9 cellular contexts compared by ENCODE assay signal in the genomic region with DNA sequence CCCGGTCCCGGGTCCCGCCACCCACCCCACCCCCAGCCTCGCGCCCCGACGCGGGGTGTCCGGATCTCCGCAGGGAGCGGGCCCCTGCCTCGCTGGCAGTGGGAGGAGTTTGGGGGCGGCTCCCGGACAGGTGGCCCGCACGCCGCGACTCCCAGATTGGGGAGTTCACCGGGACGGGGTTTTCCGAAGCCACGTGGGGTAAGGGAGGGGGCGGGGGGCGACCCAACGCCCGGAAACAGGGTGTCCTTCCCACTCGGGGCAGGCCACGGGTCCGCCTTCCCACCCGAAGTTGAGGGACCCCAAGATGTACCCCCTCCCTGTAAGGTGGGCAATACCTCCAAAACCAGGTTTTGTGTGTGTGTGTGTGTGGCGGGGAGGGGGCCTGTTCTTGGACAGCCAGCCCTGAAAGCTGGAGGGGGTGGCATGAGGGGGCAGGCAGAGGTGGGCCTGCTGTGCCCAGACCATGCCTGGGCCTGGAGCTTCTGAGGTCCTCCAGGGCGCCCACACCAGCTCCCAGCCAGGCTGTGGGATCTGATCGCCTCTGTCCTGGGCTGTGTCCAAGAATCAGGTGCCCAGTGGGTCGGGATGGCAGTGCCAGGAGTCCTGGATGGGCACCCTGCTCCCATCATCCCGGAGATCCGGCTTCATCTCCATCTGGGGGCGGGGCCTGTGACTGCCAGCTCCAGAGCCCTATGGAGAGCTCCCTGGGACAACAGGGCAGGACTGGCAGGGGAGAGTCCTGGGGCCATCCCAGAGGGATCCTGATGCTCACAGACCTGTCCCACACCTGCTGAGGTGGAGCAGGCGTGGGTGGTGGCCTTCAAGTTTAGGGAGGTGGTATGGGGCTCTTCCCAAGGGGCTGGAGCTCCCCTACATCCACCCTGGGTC. TPM values are rescaled to one million over a fixed set of nuclear protein-coding genes. Genes with fewer than 3 reads are reported as not detected.
DNase-seq lines count a peak whose midpoint lies in the region; TF ChIP-seq lines count a peak whose summit lies in the region.
"Had no signal": no experiment of that assay in that cellular context is flagged by ENCODE, and none has a peak within 500 bp of the region (broad histone marks: within the 10 kb centered on the region; RNA-seq: fewer than 3 reads in every experiment).

No MANE protein-coding gene starts in this region.

- no peaks in the 10 kb centered on the region for H3F3A ChIP-seq in GM23248 (ENCODE audit: insufficient read depth)

- DNase-seq in DMS114 treated with DMSO at 0.1 percent for 48 hours (lab: John Stamatoyannopoulos, UW; ENCODE audit: unreplicated experiment), result peak; percentile 46
- peak; percentile 66 for DNase-seq in GM23248
- peak; percentile 78 for DNase-seq in NCI-H2196 (lab: John Stamatoyannopoulos, UW; ENCODE audit: unreplicated experiment)
- DNase-seq in activated CD8-positive, alpha-beta memory T cell treated with anti-CD3 and anti-CD28 coated beads, Interleukin-2, amount 50 U/mL, for 48 hours, result peak; percentile 80
- DNase-seq in epidermal melanocyte (ENCODE audit: insufficient read length, low spot score), result peak; percentile 83
- peak; percentile 72 for DNase-seq in stomach
- DNase-seq in cerebellar nuclear complex (lab: John Stamatoyannopoulos, UW), result no peak

- no peaks in the 10 kb centered on the region for H3K9me3 ChIP-seq in GM23248 (ENCODE audit: low read depth)
- H3K9me3 ChIP-seq in muscle layer of colon (ENCODE audit: low read length), result no peaks in the 10 kb centered on the region
- H3K9me3 ChIP-seq in stomach, result no peaks in the 10 kb centered on the region

- intact Hi-C loops in stomach (cut with DNase I; ENCODE audit: low total_unique reads), result no loop called here

- TF ChIP-seq EP300 in stomach (IDR thresholded peaks at IDR 0.05), result no peak

- H3K4me3 ChIP-seq in GM23248 (peak overlapping the region; percentile 56), muscle layer of colon (ENCODE audit: low read depth in 1 of 2, low read length in 2 of 2) (peak overlapping the region; percentile 60 to 74), stomach (peak overlapping the region; percentile 73 to 97 (median 92))

- H2AFZ ChIP-seq in GM23248, result peak overlapping the region; percentile 51

- no peaks in the 10 kb centered on the region for H3K36me3 ChIP-seq in GM23248 (ENCODE audit: low read depth)
- H3K36me3 ChIP-seq in muscle layer of colon (ENCODE audit: insufficient read depth, low read length), result no peaks in the 10 kb centered on the region
- H3K36me3 ChIP-seq in stomach, result peaks cover 6 to 24% (median 21%) of the 10 kb centered on the region in 4 donors

- H3K9me2 ChIP-seq in GM23248 (ENCODE audit: insufficient read depth), result no peaks in the 10 kb centered on the region

- no peaks in the 10 kb centered on the region for H4K20me1 ChIP-seq in GM23248 (ENCODE audit: insufficient read depth)

- no peaks in the 10 kb centered on the region for H3K27me3 ChIP-seq in GM23248 (replicated peaks; ENCODE audit: insufficient read depth)
- no peaks in the 10 kb centered on the region for H3K27me3 ChIP-seq in muscle layer of colon (ENCODE audit: control insufficient read depth in 1 of 2, insufficient read depth in 2 of 2, low read length in 2 of 2)
- no peaks in the 10 kb centered on the region for H3K27me3 ChIP-seq in stomach

- 9 to 12% methylated on average over 15 to 35 of the region's 38 CpGs for WGBS in GM23248 (ENCODE audit: low coverage in 1 of 2, low lambda C conversion rate in 2 of 2, missing lambda C conversion rate in 2 of 2), 2 experiments
- 0 to 7% (median 6%) methylated on average over 5 to 38 of the region's 38 CpGs for WGBS in stomach, 5 donors

- no peaks in the 10 kb centered on the region for H3K4me1 ChIP-seq in GM23248 (ENCODE audit: insufficient read depth)
- H3K4me1 ChIP-seq in muscle layer of colon (ENCODE audit: insufficient read depth, low read length), result peaks cover 29% of the 10 kb centered on the region
- peaks cover 51 to 62% (median 61%) of the 10 kb centered on the region in 4 donors for H3K4me1 ChIP-seq in stomach

- H3K79me2 ChIP-seq in GM23248 (ENCODE audit: insufficient read depth), result no peaks in the 10 kb centered on the region

- peak overlapping the region; percentile 65 for H3K4me2 ChIP-seq in GM23248 (ENCODE audit: unreplicated experiment)

- TF ChIP-seq CTCF in stomach (IDR thresholded peaks at IDR 0.05), result no peak

- in situ Hi-C loops in GM23248 (cut with MboI), result no loop called here

- peak overlapping the region; percentile 22; the same call in 1 of the 2 replicates for H3K9ac ChIP-seq in GM23248
- peak overlapping the region; percentile 53 for H3K9ac ChIP-seq in muscle layer of colon (ENCODE audit: low read length)

- no peak for TF ChIP-seq POLR2A in stomach (IDR thresholded peaks at IDR 0.05)

- no peak overlapping the region for H3K27ac ChIP-seq in GM23248
- H3K27ac ChIP-seq in muscle layer of colon (ENCODE audit: low read depth, low read length), result peak overlapping the region; percentile 44
- peak overlapping the region; percentile 90 to 97 (median 93) for H3K27ac ChIP-seq in stomach

RNA-seq across cellular contexts. Expression of gene SYNGR2, which starts 0.8 kb away (rescaled TPM):
- 6.2 and 15.4 TPM in 2 replicates for total RNA-seq in GM23248 (2014; rRNA removed; shearing (Covaris generic))
- polyA plus RNA-seq in GM23248 (2016; fragmentation: Nextera tagmentation; extraction: Ambion mirVana) (19.3 and 19.9 TPM in 2 replicates), stomach (100 to 1,000 TPM in 1 of 3 donors, 10 to 100 TPM in 2; 36.0 to 151 (median 71.7) TPM)
- 100 to 1,000 TPM in 1 of 5 donors, 10 to 100 TPM in 4; 28.6 to 219 (median 44.9) TPM for total RNA-seq in stomach

RNA-seq across cellular contexts. Expression of gene TK1, which starts 17.7 kb away (rescaled TPM):
- 58.6 and 84.5 TPM in 2 replicates for total RNA-seq in GM23248 (2014; rRNA removed; shearing (Covaris generic))
- 79.4 and 83.5 TPM in 2 replicates for polyA plus RNA-seq in GM23248 (2016; fragmentation: Nextera tagmentation; extraction: Ambion mirVana)
- total RNA-seq in stomach, result 10 to 100 TPM in 4 of 5 donors, 1 to 10 TPM in 1; 4.5 to 35.6 (median 17.8) TPM
- polyA plus RNA-seq in stomach, result 10 to 100 TPM in 2 of 3 donors, 1 to 10 TPM in 1; 8.7 to 38.1 (median 17.7) TPM

RNA-seq across cellular contexts. Expression of gene AFMID, which starts 18.0 kb away (rescaled TPM):
- total RNA-seq in GM23248 (2014; rRNA removed; shearing (Covaris generic)), result 20.4 and 22.9 TPM in 2 replicates
- polyA plus RNA-seq in GM23248 (2016; fragmentation: Nextera tagmentation; extraction: Ambion mirVana) (22.2 and 24.1 TPM in 2 replicates), stomach (10 to 100 TPM; 25.7 to 39.7 (median 27.2) TPM)
- 100 to 1,000 TPM in 3 of 5 donors, 10 to 100 TPM in 2; 29.6 to 189 (median 109) TPM for total RNA-seq in stomach

RNA-seq across cellular contexts. Expression of gene C17orf99, which starts 23.0 kb away (rescaled TPM):
- total RNA-seq in GM23248 (2014; rRNA removed; shearing (Covaris generic)), result not detected in 2 replicates
- polyA plus RNA-seq in GM23248 (2016; fragmentation: Nextera tagmentation; extraction: Ambion mirVana) (not detected in 2 replicates), stomach (under 1 TPM in 1 of 3 donors, not detected in 2; 0.08 TPM)
- total RNA-seq in stomach, result not detected
- polyA plus RNA-seq: adipose tissue had no signal

RNA-seq across cellular contexts. Expression of gene TMC8, which starts 38.6 kb away (rescaled TPM):
- total RNA-seq in GM23248 (2014; rRNA removed; shearing (Covaris generic)), result not detected in 2 replicates
- polyA plus RNA-seq in GM23248 (2016; fragmentation: Nextera tagmentation; extraction: Ambion mirVana) (0.09 TPM in 1 of 2 replicates, not detected in the other), stomach (1 to 10 TPM; 1.6 to 3.3 (median 2.4) TPM)
- 10 to 100 TPM in 2 of 5 donors, 1 to 10 TPM in 3; 4.1 to 19.8 (median 7.8) TPM for total RNA-seq in stomach

Comparison
In these comparisons a context has a peak if more than half of its experiments do, and no peak if none do; other contexts are left out.
1. DNase-seq: peak in DMS114 treated with DMSO at 0.1 percent for 48 hours (single experiment), GM23248 (single experiment), NCI-H2196 (single experiment), activated CD8-positive, alpha-beta memory T cell treated with anti-CD3 and anti-CD28 coated beads, Interleukin-2, amount 50 U/mL, for 48 hours (single experiment), epidermal melanocyte (single experiment) and stomach (single experiment); none in cerebellar nuclear complex (0 of 2).
2. Peak in every context shown above with its lines, with median percentiles within 50 percentile points of each other: H3K4me3 ChIP-seq.